2 cellular contexts compared by ENCODE assay signal in genomic region chr1:212738330-212738729, GRCh38.
TF ChIP-seq lines count a peak whose summit lies in the region.

No MANE protein-coding gene starts in this region.

TF ChIP-seq in WTC11, 78 proteins besides CTCF, POLR2A, EP300 and RAD21:
- TF ChIP-seq ZMAT4 (CRISPR knock-in tag; IDR thresholded peaks at IDR 0.05) = no peak
- no peak for TF ChIP-seq GRHL2 (CRISPR knock-in tag; IDR thresholded peaks at IDR 0.05; ENCODE audit: insufficient replicate concordance, severe bottlenecking)
- TF ChIP-seq NFYB (CRISPR knock-in tag; conservative IDR thresholded peaks at IDR 0.05; ENCODE audit: low read depth) = no peak
- TF ChIP-seq SMAD3 (CRISPR knock-in tag; IDR thresholded peaks at IDR 0.05; ENCODE audit: borderline replicate concordance) = no peak
- no peak for TF ChIP-seq TEAD1 (CRISPR knock-in tag; IDR thresholded peaks at IDR 0.05)
- no peak for TF ChIP-seq ATF6 (CRISPR knock-in tag; IDR thresholded peaks at IDR 0.05)
- TF ChIP-seq SOX15 (CRISPR knock-in tag; IDR thresholded peaks at IDR 0.05) = no peak
- TF ChIP-seq STAT6 (CRISPR knock-in tag; conservative IDR thresholded peaks at IDR 0.05; ENCODE audit: low read depth) = no peak
- TF ChIP-seq ZNF232 (CRISPR knock-in tag; IDR thresholded peaks at IDR 0.05) = no peak
- no peak for TF ChIP-seq HMGA2 (CRISPR knock-in tag; IDR thresholded peaks at IDR 0.05)
- no peak for TF ChIP-seq GABPB1 (CRISPR knock-in tag; IDR thresholded peaks at IDR 0.05)
- no peak for TF ChIP-seq IRF2 (CRISPR knock-in tag; IDR thresholded peaks at IDR 0.05; ENCODE audit: borderline replicate concordance, low read depth)
- TF ChIP-seq NR1H2 (CRISPR knock-in tag; IDR thresholded peaks at IDR 0.05) = no peak
- TF ChIP-seq HMGXB4 (CRISPR knock-in tag; IDR thresholded peaks at IDR 0.05) = no peak
- TF ChIP-seq ATF1 (CRISPR knock-in tag; IDR thresholded peaks at IDR 0.05) = no peak
- TF ChIP-seq SMAD4 (CRISPR knock-in tag; IDR thresholded peaks at IDR 0.05) = no peak

TF ChIP-seq in K562, 482 proteins besides CTCF, POLR2A, EP300 and RAD21:
- TF ChIP-seq CTBP1 (IDR thresholded peaks at IDR 0.05; ENCODE audit: borderline replicate concordance) (no peak), RFX1 (IDR thresholded peaks at IDR 0.05) (peak; percentile 27; the same call in 1 of the 2 replicates)
